In genomic region chr10:75235375-75236177, GRCh38 we compare ENCODE assay signal across 1 cellular context.
TF ChIP-seq lines count a peak whose summit lies in the region.

Gene COMTD1 (minus strand): TSS chr10:75235957. CDS start chr10:75235928, 29 bp downstream.

TF ChIP-seq in HepG2, 621 proteins besides CTCF, POLR2A, EP300 and RAD21 (continued from another document and continues in another):
- TF ChIP-seq ZHX2 (IDR thresholded peaks at IDR 0.05; ENCODE audit: low read depth), result no peak
- TF ChIP-seq ZHX2 (CRISPR knock-in tag; IDR thresholded peaks at IDR 0.05; ENCODE audit: borderline replicate concordance), result 0 out of 2 replicates have a peak, but pooled peaks have one; percentile 32
- TF ChIP-seq KLF12 (CRISPR knock-in tag; IDR thresholded peaks at IDR 0.05; ENCODE audit: borderline replicate concordance), result peak; percentile 8
- TF ChIP-seq CBX1 (IDR thresholded peaks at IDR 0.05; ENCODE audit: low read depth), result no peak
- TF ChIP-seq MBD4 (IDR thresholded peaks at IDR 0.05; ENCODE audit: borderline replicate concordance, low read length), result no peak
- 0 out of 2 replicates have a peak, but pooled peaks have one; percentile 66 for TF ChIP-seq CHCHD3 (CRISPR knock-in tag; IDR thresholded peaks at IDR 0.05)
- no peak for TF ChIP-seq ZNF251 (CRISPR knock-in tag; IDR thresholded peaks at IDR 0.05)
- TF ChIP-seq ZBTB21 (CRISPR knock-in tag; IDR thresholded peaks at IDR 0.05), result no peak
- TF ChIP-seq SMARCC2 (IDR thresholded peaks at IDR 0.05), result no peak
- TF ChIP-seq ZNF501 (CRISPR knock-in tag; IDR thresholded peaks at IDR 0.05), result peak; percentile 66
- TF ChIP-seq AFF4 (CRISPR knock-in tag; IDR thresholded peaks at IDR 0.05), result no peak
- no peak for TF ChIP-seq CSRNP2 (CRISPR knock-in tag; conservative IDR thresholded peaks at IDR 0.05; ENCODE audit: low read depth)
- no peak; the same call in 1 of the 2 replicates for TF ChIP-seq AHDC1 (CRISPR knock-in tag; IDR thresholded peaks at IDR 0.05; ENCODE audit: borderline replicate concordance)
- 0 out of 2 replicates have a peak, but pooled peaks have one; percentile 37 for TF ChIP-seq RFXANK (CRISPR knock-in tag; IDR thresholded peaks at IDR 0.05)
- peak; percentile 87 for TF ChIP-seq TOPORS (CRISPR knock-in tag; IDR thresholded peaks at IDR 0.05)
- no peak for TF ChIP-seq ATRX (CRISPR knock-in tag; IDR thresholded peaks at IDR 0.05; ENCODE audit: borderline replicate concordance)
- TF ChIP-seq E2F5 (CRISPR knock-in tag; conservative IDR thresholded peaks at IDR 0.05), result peak; percentile 62; the same call in 1 of the 2 replicates
- TF ChIP-seq RCOR2 (CRISPR knock-in tag; IDR thresholded peaks at IDR 0.05), result 0 out of 2 replicates have a peak, but pooled peaks have one; percentile 14
- TF ChIP-seq ARID4A (CRISPR knock-in tag; IDR thresholded peaks at IDR 0.05; ENCODE audit: borderline replicate concordance), result peak; percentile 87; the same call in 1 of the 2 replicates
- TF ChIP-seq SP140L (CRISPR knock-in tag; IDR thresholded peaks at IDR 0.05; ENCODE audit: borderline replicate concordance), result no peak; the same call in 1 of the 2 replicates
- no peak for TF ChIP-seq NR1H2 (CRISPR knock-in tag; IDR thresholded peaks at IDR 0.05; ENCODE audit: borderline replicate concordance, low read depth)
- peak; percentile 69 for TF ChIP-seq MEIS2 (CRISPR knock-in tag; IDR thresholded peaks at IDR 0.05)
- no peak for TF ChIP-seq ZNF496 (CRISPR knock-in tag; IDR thresholded peaks at IDR 0.05; ENCODE audit: insufficient replicate concordance)
- peak; percentile 73; the same call in 1 of the 2 replicates for TF ChIP-seq ZNF124 (CRISPR knock-in tag; IDR thresholded peaks at IDR 0.05)
- peak; percentile 82; the same call in 1 of the 2 replicates for TF ChIP-seq ZZZ3 (CRISPR knock-in tag; IDR thresholded peaks at IDR 0.05; ENCODE audit: borderline replicate concordance)
- TF ChIP-seq ZNF773 (CRISPR knock-in tag; IDR thresholded peaks at IDR 0.05; ENCODE audit: borderline replicate concordance), result no peak
- no peak for TF ChIP-seq KLF11 (CRISPR knock-in tag; IDR thresholded peaks at IDR 0.05)
- TF ChIP-seq SNAPC5 (CRISPR knock-in tag; IDR thresholded peaks at IDR 0.05; ENCODE audit: borderline replicate concordance), result no peak
- no peak for TF ChIP-seq SMAD3 (CRISPR knock-in tag; IDR thresholded peaks at IDR 0.05)
- peak; percentile 25 for TF ChIP-seq TBL1XR1 (IDR thresholded peaks at IDR 0.05; ENCODE audit: borderline replicate concordance, low read length, partially characterized antibody)
- TF ChIP-seq ZNF232 (CRISPR knock-in tag; IDR thresholded peaks at IDR 0.05; ENCODE audit: borderline replicate concordance), result no peak; the same call in 1 of the 2 replicates
- TF ChIP-seq ATM (IDR thresholded peaks at IDR 0.05; ENCODE audit: borderline replicate concordance), result no peak
- no peak for TF ChIP-seq TRIM24 (CRISPR knock-in tag; IDR thresholded peaks at IDR 0.05)
